10 cellular contexts compared by ENCODE assay signal in the genomic region with DNA sequence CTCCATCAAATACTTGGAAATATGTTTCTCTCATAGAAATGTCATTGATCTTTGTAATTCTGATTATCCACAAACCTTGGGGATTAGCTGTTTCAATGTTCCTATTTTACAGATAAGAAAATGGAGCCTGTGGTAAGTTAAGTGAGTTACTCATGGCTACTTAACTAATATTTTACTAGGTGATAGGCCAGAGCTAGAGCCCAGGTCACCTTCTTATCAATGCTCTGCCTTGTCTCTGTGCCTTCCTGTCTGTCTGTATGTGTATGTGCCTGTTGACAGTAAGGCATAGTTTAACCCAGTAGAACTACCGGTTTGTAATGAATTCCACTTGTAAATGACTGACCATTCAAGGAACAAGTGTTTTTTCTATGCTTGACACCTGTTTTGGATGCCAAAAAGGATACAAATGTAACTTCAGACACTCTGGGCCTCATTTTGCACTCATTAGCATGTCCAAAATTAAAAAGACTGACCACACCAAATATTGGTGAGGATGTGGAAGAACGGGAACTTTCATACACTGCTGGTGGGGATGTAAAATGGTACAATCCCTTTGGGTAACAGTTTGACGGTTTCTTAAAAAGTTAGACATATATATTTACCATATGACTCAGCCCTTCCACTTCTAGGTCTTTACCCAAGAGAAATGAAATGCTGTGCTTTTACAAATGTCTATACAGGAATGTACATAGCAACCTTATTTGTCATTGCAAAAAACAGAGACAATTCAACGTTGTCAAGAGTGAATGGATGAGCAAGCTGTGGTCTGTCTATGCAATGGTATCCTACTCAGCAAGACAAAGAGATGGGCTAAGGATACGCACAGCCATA. TPM values are rescaled to one million over a fixed set of nuclear protein-coding genes. Genes with fewer than 3 reads are reported as not detected.
DNase-seq lines count a peak whose midpoint lies in the region; ATAC-seq and TF ChIP-seq lines count a peak whose summit lies in the region.
"Had no signal": no experiment of that assay in that cellular context is flagged by ENCODE, and none has a peak within 500 bp of the region (broad histone marks: within the 10 kb centered on the region; RNA-seq: fewer than 3 reads in every experiment).

No MANE protein-coding gene starts in this region.

- WGBS in mesodermal cell (ENCODE audit: insufficient coverage in 2 of 2), 2 experiments = 85 to 100% methylated on average over 1 to 3 of the region's 5 CpGs
- WGBS in stomach, 5 donors = 58 to 76% (median 63%) methylated on average over 5 of the region's 5 CpGs

- TF ChIP-seq POLR2A in stomach (IDR thresholded peaks at IDR 0.05) = no peak

- H3K36me3 ChIP-seq in mesodermal cell (ENCODE audit: control insufficient read depth, insufficient read depth, low read length) (no peaks in the 10 kb centered on the region), stomach (no peaks in the 10 kb centered on the region), H7 (replicated peaks; ENCODE audit: control insufficient read depth, insufficient read depth, low read length) (no peaks in the 10 kb centered on the region)
- H3K36me3 ChIP-seq: pancreas had no signal

- H3K4me3 ChIP-seq in mesodermal cell (ENCODE audit: extremely low read depth, insufficient read depth, low read length, poor library complexity, severe bottlenecking) (no peak overlapping the region), stomach (no peak overlapping the region), H7 (ENCODE audit: insufficient read depth, low read depth, low read length) (no peak overlapping the region)
- H3K4me3 ChIP-seq: pancreas had no signal

- no peak for TF ChIP-seq CTCF in stomach (IDR thresholded peaks at IDR 0.05)

- H3K4me1 ChIP-seq in mesodermal cell (ENCODE audit: control insufficient read depth, insufficient read depth, low read length, poor library complexity, severe bottlenecking) (peaks cover 10% of the 10 kb centered on the region), stomach (no peaks in the 10 kb centered on the region)
- H3K4me1 ChIP-seq: pancreas had no signal

- peaks cover 17% of the 10 kb centered on the region for H3K9me3 Mint-ChIP-seq in activated T-helper 2 cell treated with anti-CD3 and anti-CD28 coated beads, Interferon-gamma antibody, Interleukin-2, Interleukin-4, amounts not matched to agents 10 μg/mL and 5 μg/mL and 100 μg/mL, durations not matched to agents 14 hours and 24 hours and 36 hours

- H3K27me3 Mint-ChIP-seq in activated T-helper 2 cell treated with anti-CD3 and anti-CD28 coated beads, Interferon-gamma antibody, Interleukin-2, Interleukin-4, amounts not matched to agents 10 μg/mL and 5 μg/mL and 100 μg/mL, durations not matched to agents 14 hours and 24 hours and 36 hours (ENCODE audit: low read depth) = no peaks in the 10 kb centered on the region

- no peak for TF ChIP-seq EP300 in stomach (IDR thresholded peaks at IDR 0.05)

- peaks cover 29% of the 10 kb centered on the region for H3K4me1 Mint-ChIP-seq in activated T-helper 2 cell treated with anti-CD3 and anti-CD28 coated beads, Interferon-gamma antibody, Interleukin-2, Interleukin-4, amounts not matched to agents 10 μg/mL and 5 μg/mL and 100 μg/mL, durations not matched to agents 14 hours and 24 hours and 36 hours (ENCODE audit: low read depth)

- H3K4me3 Mint-ChIP-seq in activated T-helper 2 cell treated with anti-CD3 and anti-CD28 coated beads, Interferon-gamma antibody, Interleukin-2, Interleukin-4, amounts not matched to agents 10 μg/mL and 5 μg/mL and 100 μg/mL, durations not matched to agents 14 hours and 24 hours and 36 hours (ENCODE audit: low read depth) = no peak overlapping the region

- H3K36me3 Mint-ChIP-seq in activated T-helper 2 cell treated with anti-CD3 and anti-CD28 coated beads, Interferon-gamma antibody, Interleukin-2, Interleukin-4, amounts not matched to agents 10 μg/mL and 5 μg/mL and 100 μg/mL, durations not matched to agents 14 hours and 24 hours and 36 hours (ENCODE audit: low read depth) = peaks cover 3% of the 10 kb centered on the region

- H3K27me3 ChIP-seq in stomach (no peaks in the 10 kb centered on the region), H7 (ENCODE audit: control insufficient read depth, insufficient read depth, low read length) (no peaks in the 10 kb centered on the region)
- H3K27me3 ChIP-seq: pancreas had no signal

- H3K27ac Mint-ChIP-seq in activated T-helper 2 cell treated with anti-CD3 and anti-CD28 coated beads, Interferon-gamma antibody, Interleukin-2, Interleukin-4, amounts not matched to agents 10 μg/mL and 5 μg/mL and 100 μg/mL, durations not matched to agents 14 hours and 24 hours and 36 hours = peak overlapping the region; percentile 84

- H3K27ac ChIP-seq in mesodermal cell (ENCODE audit: low read depth, low read length, severe bottlenecking) = peak overlapping the region; percentile 68
- no peak overlapping the region for H3K27ac ChIP-seq in stomach

- intact Hi-C loops in activated T-helper 2 cell treated with anti-CD3 and anti-CD28 coated beads, Interferon-gamma antibody, Interleukin-2, Interleukin-4, amounts not matched to agents 10 μg/mL and 5 μg/mL and 100 μg/mL, durations not matched to agents 14 hours and 24 hours and 36 hours (cut with micrococcal nuclease) = loop anchor here (2.0 kb wide), 1 partner anchor 17 kb away; no protein-coding TSS in a partner anchor
- intact Hi-C loops in stomach (cut with DNase I; ENCODE audit: low total_unique reads) = no loop called here

- no peak for DNase-seq in activated T-helper 2 cell treated with anti-CD3 and anti-CD28 coated beads, Interferon-gamma antibody, Interleukin-2, Interleukin-4, amounts not matched to agents 10 μg/mL and 5 μg/mL and 100 μg/mL, durations not matched to agents 14 hours and 24 hours and 36 hours (ENCODE audit: low spot score)
- DNase-seq in cerebellum (ENCODE audit: low spot score) = no peak
- no peak for DNase-seq in stomach
- no peak for DNase-seq in H7
- DNase-seq: NCI-H2107, pancreas had no signal

- ATAC-seq in GM18873 (IDR thresholded peaks at IDR 0.05; ENCODE audit: low FRiP score, unreplicated experiment) = peak; percentile 45
- ATAC-seq in HG03280 (IDR thresholded peaks at IDR 0.05; ENCODE audit: unreplicated experiment) = peak; percentile 40
- no peak for ATAC-seq in GM18502 (IDR thresholded peaks at IDR 0.05; ENCODE audit: poor library complexity, unreplicated experiment)

- peaks cover 4% of the 10 kb centered on the region for H3K9me3 ChIP-seq in mesodermal cell (ENCODE audit: control insufficient read depth, low read length)
- H3K9me3 ChIP-seq in stomach = peaks cover 0 to 7% (median 0%) of the 10 kb centered on the region in 4 donors
- H3K9me3 ChIP-seq: pancreas had no signal

RNA-seq across cellular contexts. Expression of a gene that starts 19.6 kb away (rescaled TPM):
- 6.8 and 7.0 TPM in 2 replicates for total RNA-seq in activated T-helper 2 cell treated with anti-CD3 and anti-CD28 coated beads, Interferon-gamma antibody, Interleukin-2, Interleukin-4, amounts not matched to agents 10 μg/mL and 5 μg/mL and 100 μg/mL, durations not matched to agents 14 hours and 24 hours and 36 hours
- 0.55 TPM for polyA plus RNA-seq in mesodermal cell (2013, experiment 1 of 2)
- 0.46 TPM for polyA plus RNA-seq in mesodermal cell (2013, experiment 2 of 2)
- total RNA-seq in cerebellum = 0.09 TPM
- total RNA-seq in stomach = not detected
- 1 to 10 TPM in 1 of 3 donors, under 1 TPM in 1, not detected in 1; 0.44 to 2.5 TPM for polyA plus RNA-seq in stomach
- 0.11 and 0.38 TPM in 2 replicates for total RNA-seq in H7 (2014; rRNA removed; shearing (Covaris generic))

RNA-seq across cellular contexts. Expression of a gene that starts 32.7 kb away (rescaled TPM):
- not detected in 2 replicates for total RNA-seq in activated T-helper 2 cell treated with anti-CD3 and anti-CD28 coated beads, Interferon-gamma antibody, Interleukin-2, Interleukin-4, amounts not matched to agents 10 μg/mL and 5 μg/mL and 100 μg/mL, durations not matched to agents 14 hours and 24 hours and 36 hours
- not detected for polyA plus RNA-seq in mesodermal cell (2013, experiment 1 of 2)
- polyA plus RNA-seq in mesodermal cell (2013, experiment 2 of 2) = not detected
- total RNA-seq in cerebellum = 1.1 TPM
- 10 to 100 TPM in 2 of 5 donors, 1 to 10 TPM in 3; 1.2 to 25.4 (median 7.6) TPM for total RNA-seq in stomach
- 10 to 100 TPM in 2 of 3 donors, 1 to 10 TPM in 1; 4.6 to 64.9 (median 38.2) TPM for polyA plus RNA-seq in stomach
- not detected in 2 replicates for total RNA-seq in H7 (2014; rRNA removed; shearing (Covaris generic))

RNA-seq across cellular contexts. Expression of a gene that starts 39.5 kb away (rescaled TPM):
- total RNA-seq in activated T-helper 2 cell treated with anti-CD3 and anti-CD28 coated beads, Interferon-gamma antibody, Interleukin-2, Interleukin-4, amounts not matched to agents 10 μg/mL and 5 μg/mL and 100 μg/mL, durations not matched to agents 14 hours and 24 hours and 36 hours = 24.4 and 27.2 TPM in 2 replicates
- 19.9 TPM for polyA plus RNA-seq in mesodermal cell (2013, experiment 1 of 2)
- 22.8 TPM for polyA plus RNA-seq in mesodermal cell (2013, experiment 2 of 2)
- total RNA-seq in cerebellum (7.0 TPM), stomach (1 to 10 TPM; 1.2 to 4.4 (median 2.0) TPM)
- 1 to 10 TPM; 1.1 TPM for polyA plus RNA-seq in stomach
- 14.9 and 24.8 TPM in 2 replicates for total RNA-seq in H7 (2014; rRNA removed; shearing (Covaris generic))
